16 cellular contexts compared by ENCODE assay signal in genomic region chr12:112714166-112714565, GRCh38.
"Had no signal": no experiment of that assay in that cellular context is flagged by ENCODE, and none has a peak within 500 bp of the region (broad histone marks: within the 10 kb centered on the region; RNA-seq: fewer than 3 reads in every experiment).

No MANE protein-coding gene starts in this region.

- H3K9me3 ChIP-seq: prostate gland, spleen had no signal

- H3K27ac Mint-ChIP-seq: activated naive CD4-positive, alpha-beta T cell treated with anti-CD3 and anti-CD28 coated beads, Interleukin-2, amount 50 U/mL, for 24 hours; activated T-helper 2 cell treated with anti-CD3 and anti-CD28 coated beads, Interferon-gamma antibody, Interleukin-2, Interleukin-4, amounts not matched to agents 10 μg/mL and 5 μg/mL and 100 μg/mL, durations not matched to agents 14 hours and 24 hours and 36 hours; natural killer cell; stimulated activated naive B cell treated with anti-CD40 and anti-IgM and Interleukin-4, amounts not matched to agents 10 μg/mL and 1 μg/mL and 100 μg/mL, for 72 hours had no signal

- H3K4me1 Mint-ChIP-seq: activated naive CD4-positive, alpha-beta T cell treated with anti-CD3 and anti-CD28 coated beads, Interleukin-2, amount 50 U/mL, for 24 hours had no signal

- H3K27ac ChIP-seq: prostate gland, spleen, VCaP had no signal

- ATAC-seq: left colon; natural killer cell; sciatic nerve; stimulated activated naive B cell treated with anti-CD40 and anti-IgM and Interleukin-4, amounts not matched to agents 10 μg/mL and 1 μg/mL and 100 μg/mL, for 72 hours had no signal

- H3K9me3 Mint-ChIP-seq: activated naive CD4-positive, alpha-beta T cell treated with anti-CD3 and anti-CD28 coated beads, Interleukin-2, amount 50 U/mL, for 24 hours; activated T-helper 2 cell treated with anti-CD3 and anti-CD28 coated beads, Interferon-gamma antibody, Interleukin-2, Interleukin-4, amounts not matched to agents 10 μg/mL and 5 μg/mL and 100 μg/mL, durations not matched to agents 14 hours and 24 hours and 36 hours; brain; natural killer cell had no signal

- H3K4me3 ChIP-seq: prostate gland, spleen had no signal

- H3K4me1 ChIP-seq: prostate gland, spleen had no signal

- H3K4me3 Mint-ChIP-seq: activated naive CD4-positive, alpha-beta T cell treated with anti-CD3 and anti-CD28 coated beads, Interleukin-2, amount 50 U/mL, for 24 hours; natural killer cell; stimulated activated naive B cell treated with anti-CD40 and anti-IgM and Interleukin-4, amounts not matched to agents 10 μg/mL and 1 μg/mL and 100 μg/mL, for 72 hours had no signal

- H3K36me3 ChIP-seq: prostate gland, spleen had no signal

- DNase-seq: amygdala; effector memory CD4-positive, alpha-beta T cell; erythroblast; left colon; natural killer cell; spleen; stimulated activated CD4-positive, alpha-beta T cell treated with anti-CD3 and anti-CD28 coated beads, Interleukin-1b, Interleukin-23, amount 100 ng/mL, for 48 hours; stimulated activated naive B cell treated with anti-CD40 and anti-IgM and Interleukin-4, amounts not matched to agents 10 μg/mL and 1 μg/mL and 100 μg/mL, for 72 hours; T1000; trophoblast cell had no signal

- H3K36me3 Mint-ChIP-seq: activated naive CD4-positive, alpha-beta T cell treated with anti-CD3 and anti-CD28 coated beads, Interleukin-2, amount 50 U/mL, for 24 hours; brain; natural killer cell had no signal
